ENCODE assay signal across 20 cellular contexts in the genomic region with DNA sequence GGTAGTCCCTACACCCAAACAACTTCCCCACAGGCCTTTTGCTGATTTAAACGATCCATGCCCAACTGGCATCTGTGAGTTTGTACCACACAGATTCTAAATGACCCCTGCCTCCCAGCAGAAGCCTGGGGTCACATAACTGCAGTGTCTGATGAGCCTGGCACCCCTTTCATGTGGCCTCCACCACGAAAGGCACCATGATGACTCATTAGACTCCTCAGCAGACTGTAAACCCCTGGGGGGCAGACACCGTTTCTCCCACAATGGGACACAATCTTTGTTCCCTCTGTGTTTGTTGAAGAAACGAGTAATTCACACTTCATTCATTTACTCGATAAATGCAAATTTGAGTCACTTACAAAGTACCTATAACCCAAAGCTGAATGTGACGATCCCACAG.
"Had no signal": no experiment of that assay in that cellular context is flagged by ENCODE, and none has a peak within 500 bp of the region (broad histone marks: within the 10 kb centered on the region; RNA-seq: fewer than 3 reads in every experiment).

No MANE protein-coding gene starts in this region.

- ATAC-seq: foreskin keratinocyte; heart right ventricle; naive thymus-derived CD8-positive, alpha-beta T cell; right lobe of liver; stimulated activated naive CD8-positive, alpha-beta T cell treated with anti-CD3 and anti-CD28 coated beads, Interleukin-15, amount 100 ng/mL, for 72 hours; WTC11 had no signal

- H3K9me3 ChIP-seq: breast epithelium, esophagus muscularis mucosa, heart right ventricle, right lobe of liver, upper lobe of left lung had no signal

- H3K27me3 ChIP-seq: breast epithelium, right lobe of liver, upper lobe of left lung had no signal

- H3K36me3 ChIP-seq: breast epithelium, esophagus muscularis mucosa, heart right ventricle, right lobe of liver, upper lobe of left lung had no signal

- H3K4me1 ChIP-seq: breast epithelium, esophagus muscularis mucosa, foreskin keratinocyte, heart right ventricle, right lobe of liver had no signal

- H3K27ac ChIP-seq: breast epithelium, esophagus muscularis mucosa, foreskin keratinocyte, heart right ventricle, right lobe of liver, upper lobe of left lung had no signal

- DNase-seq: activated CD4-positive, alpha-beta T cell treated with anti-CD3 and anti-CD28 coated beads, Interleukin-2, amount 50 U/mL, for 48 hours; activated CD8-positive, alpha-beta memory T cell treated with anti-CD3 and anti-CD28 coated beads for 24 hours; activated CD8-positive, alpha-beta memory T cell treated with anti-CD3 and anti-CD28 coated beads, Interleukin-2, amount 50 U/mL, for 48 hours; activated gamma-delta T cell; activated naive CD4-positive, alpha-beta T cell treated with anti-CD3 and anti-CD28 coated beads, Interleukin-2, amount 10 ng/mL, durations not matched to agents 7 days and 5 days; activated T-cell treated with anti-CD3 and anti-CD28 coated beads, Interleukin-2, amount 50 U/mL, for 24 hours; amygdala; foreskin keratinocyte; heart right ventricle; naive thymus-derived CD8-positive, alpha-beta T cell; posterior cingulate gyrus; right lobe of liver; stimulated activated CD4-positive, alpha-beta T cell treated with anti-CD3 and anti-CD28 coated beads, Interleukin-2, amount 100 ng/mL, for 48 hours; stimulated activated naive CD8-positive, alpha-beta T cell treated with anti-CD3 and anti-CD28 coated beads, Interleukin-15, amount 100 ng/mL, for 72 hours; substantia nigra; T-helper 2 cell; upper lobe of left lung had no signal

- H3K4me3 ChIP-seq: breast epithelium, esophagus muscularis mucosa, heart right ventricle, right lobe of liver, upper lobe of left lung had no signal
